16 cellular contexts compared by ENCODE assay signal in genomic region chr6:123913858-123914257, GRCh38.
DNase-seq lines count a peak whose midpoint lies in the region; ATAC-seq, FAIRE-seq and TF ChIP-seq lines count a peak whose summit lies in the region.
"Had no signal": no experiment of that assay in that cellular context is flagged by ENCODE, and none has a peak within 500 bp of the region (broad histone marks: within the 10 kb centered on the region; RNA-seq: fewer than 3 reads in every experiment).

No MANE protein-coding gene starts in this region.

- H3K27me3 ChIP-seq in GM23338 (ENCODE audit: insufficient read depth): no peaks in the 10 kb centered on the region
- no peaks in the 10 kb centered on the region for H3K27me3 ChIP-seq in mesenchymal stem cell (ENCODE audit: control insufficient read depth in 1 of 2, insufficient read depth in 1 of 2, low read length in 2 of 2)
- H3K27me3 ChIP-seq: BLaER1 treated with 17β-estradiol and CSF1 and Interleukin-3, amounts not matched to agents 10 nM and 100 nM had no signal

- no peak overlapping the region for H3K4me2 ChIP-seq in GM23338
- H3K4me2 ChIP-seq in mesenchymal stem cell (ENCODE audit: low read length, poor library complexity, severe bottlenecking): no peak overlapping the region
- H3K4me2 ChIP-seq: BLaER1 treated with 17β-estradiol and CSF1 and Interleukin-3, amounts not matched to agents 10 nM and 100 nM had no signal

- H3K9me3 ChIP-seq in mesenchymal stem cell (ENCODE audit: control insufficient read depth, low read length): no peaks in the 10 kb centered on the region
- H3K9me3 ChIP-seq: BLaER1 treated with 17β-estradiol and CSF1 and Interleukin-3, amounts not matched to agents 10 nM and 100 nM had no signal

- no peak for FAIRE-seq in H54 (lab: Jason Lieb, UNC)
- FAIRE-seq: A204.1 had no signal

- no peaks in the 10 kb centered on the region for H4K20me1 ChIP-seq in GM23338 (replicated peaks; ENCODE audit: insufficient read depth)
- H4K20me1 ChIP-seq: BLaER1 treated with 17β-estradiol and CSF1 and Interleukin-3, amounts not matched to agents 10 nM and 100 nM had no signal

- H2BK15ac ChIP-seq in mesenchymal stem cell (ENCODE audit: low read depth, poor library complexity, severe bottlenecking): no peak overlapping the region

- H3K9me2 ChIP-seq in GM23338 (ENCODE audit: insufficient read depth): no peaks in the 10 kb centered on the region

- no peak for TF ChIP-seq CTCF in GM23338 (conservative IDR thresholded peaks at IDR 0.05; ENCODE audit: low read depth in 2 of 2)
- TF ChIP-seq CTCF in epithelial cell of esophagus (IDR thresholded peaks at IDR 0.05; ENCODE audit: insufficient read depth, low read depth, low read length, missing control alignments): no peak

- H3K4me1 Mint-ChIP-seq in GM23338: no peaks in the 10 kb centered on the region

- no peak overlapping the region for H4K8ac ChIP-seq in mesenchymal stem cell (ENCODE audit: low read length)

- DNase-seq in GM23338 (ENCODE audit: low spot score) (no peak), amniotic epithelial cell (ENCODE audit: low read depth) (peak; percentile 58), epithelial cell of esophagus (ENCODE audit: low read depth) (peak; percentile 13), mesenchymal stem cell (peak; percentile 11), HT-29 (ENCODE audit: low spot score) (no peak), T-helper 1 cell (no peak), H54 (ENCODE audit: insufficient read length, low spot score) (no peak)
- DNase-seq in stimulated activated CD4-positive, alpha-beta T cell treated with anti-CD3 and anti-CD28 coated beads, Interleukin-15, amount 100 ng/mL, for 24 hours: no peak
- DNase-seq: DMS79 treated with DMSO at 0.1 percent for 48 hours; GOT3; Karpas-422; NCI-H187; NK-92 treated with Interleukin-12 subunit alpha and Interleukin-12 subunit beta, amount 100 ng/mL, for 24 hours; RPMI8226 had no signal

- H3K36me3 Mint-ChIP-seq in GM23338 (ENCODE audit: low read depth): no peaks in the 10 kb centered on the region

- H3K4me3 Mint-ChIP-seq in GM23338: no peak overlapping the region

- H3K23ac ChIP-seq in mesenchymal stem cell (ENCODE audit: low read length in 2 of 2): no peak overlapping the region

- 100% methylated on average over 1 of the region's 1 CpG for WGBS in mesenchymal stem cell

- no peak overlapping the region for H3K27ac ChIP-seq in GM23338 (ENCODE audit: low read depth)
- no peak overlapping the region for H3K27ac ChIP-seq in mesenchymal stem cell (ENCODE audit: low read length, poor library complexity, severe bottlenecking)
- H3K27ac ChIP-seq: BLaER1 treated with 17β-estradiol and CSF1 and Interleukin-3, amounts not matched to agents 10 nM and 100 nM had no signal

- H2AFZ ChIP-seq in GM23338: peak overlapping the region; percentile 66; the same call in 1 of the 2 replicates
- H2AFZ ChIP-seq in mesenchymal stem cell (ENCODE audit: low read depth, low read length): no peak overlapping the region

- no peaks in the 10 kb centered on the region for H3K4me1 ChIP-seq in GM23338 (ENCODE audit: insufficient read depth)
- H3K4me1 ChIP-seq in mesenchymal stem cell (ENCODE audit: control insufficient read depth, insufficient read depth, low read depth, low read length): no peaks in the 10 kb centered on the region
- H3K4me1 ChIP-seq: BLaER1 treated with 17β-estradiol and CSF1 and Interleukin-3, amounts not matched to agents 10 nM and 100 nM had no signal

- H3K27ac Mint-ChIP-seq in GM23338: no peak overlapping the region

- peaks cover 2% of the 10 kb centered on the region for H3K27me3 Mint-ChIP-seq in GM23338 (ENCODE audit: insufficient read depth, low read depth, poor library complexity)

- no peak overlapping the region for H3K14ac ChIP-seq in mesenchymal stem cell (ENCODE audit: low read length in 2 of 2)

- H3K4me3 ChIP-seq in GM23338: no peak overlapping the region
- no peak overlapping the region for H3K4me3 ChIP-seq in epithelial cell of esophagus (ENCODE audit: low read length)
- no peak overlapping the region for H3K4me3 ChIP-seq in mesenchymal stem cell (ENCODE audit: insufficient read depth in 1 of 2, low read depth in 1 of 2, low read length in 2 of 2)
- H3K4me3 ChIP-seq: BLaER1 treated with 17β-estradiol and CSF1 and Interleukin-3, amounts not matched to agents 10 nM and 100 nM had no signal

- no peak overlapping the region for H3K9ac ChIP-seq in mesenchymal stem cell (ENCODE audit: low read length)
- H3K9ac ChIP-seq: BLaER1 treated with 17β-estradiol and CSF1 and Interleukin-3, amounts not matched to agents 10 nM and 100 nM had no signal

- H3K9me3 Mint-ChIP-seq in GM23338: no peaks in the 10 kb centered on the region

- no peaks in the 10 kb centered on the region for H3F3A ChIP-seq in GM23338 (replicated peaks; ENCODE audit: low read depth)

- no peak overlapping the region for H2AK5ac ChIP-seq in mesenchymal stem cell (ENCODE audit: low read length, severe bottlenecking)

- H4K91ac ChIP-seq in mesenchymal stem cell (ENCODE audit: low read length): no peak overlapping the region

- H3K18ac ChIP-seq in mesenchymal stem cell (ENCODE audit: low read depth in 1 of 2, low read length in 2 of 2): no peak overlapping the region

- H3K4ac ChIP-seq in mesenchymal stem cell (ENCODE audit: low read depth in 1 of 2, low read length in 2 of 2): no peak overlapping the region

- H3K36me3 ChIP-seq in GM23338 (ENCODE audit: insufficient read depth) (no peaks in the 10 kb centered on the region), mesenchymal stem cell (ENCODE audit: control insufficient read depth in 1 of 2, insufficient read depth in 2 of 2, low read depth in 1 of 2, low read length in 2 of 2) (no peaks in the 10 kb centered on the region)
- H3K36me3 ChIP-seq: BLaER1 treated with 17β-estradiol and CSF1 and Interleukin-3, amounts not matched to agents 10 nM and 100 nM had no signal

- no peak for ATAC-seq in GM23338

- H3K79me2 ChIP-seq in GM23338 (replicated peaks; ENCODE audit: insufficient read depth): no peaks in the 10 kb centered on the region

- no peaks in the 10 kb centered on the region for H3K79me1 ChIP-seq in mesenchymal stem cell (replicated peaks; ENCODE audit: low read length, poor library complexity, severe bottlenecking)

- no peak overlapping the region for H2BK120ac ChIP-seq in mesenchymal stem cell (ENCODE audit: low read depth, low read length)

- TF ChIP-seq POLR2A in H54 (IDR thresholded peaks at IDR 0.05; ENCODE audit: low read depth, low read length): no peak

- H2BK12ac ChIP-seq in mesenchymal stem cell (ENCODE audit: low read length in 2 of 2): no peak overlapping the region

- H2BK5ac ChIP-seq in mesenchymal stem cell (ENCODE audit: low read depth, low read length, poor library complexity, severe bottlenecking): no peak overlapping the region

TF ChIP-seq in GM23338, 12 proteins besides CTCF, POLR2A, EP300 and RAD21 (continues in another document):
- TF ChIP-seq POLR2AphosphoS5 (IDR thresholded peaks at IDR 0.05; ENCODE audit: low read depth) (no peak), NANOG (IDR thresholded peaks at IDR 0.05; ENCODE audit: borderline replicate concordance) (no peak), EZH2phosphoT487 (IDR thresholded peaks at IDR 0.05; ENCODE audit: unreplicated experiment) (no peak)

Comparison
In these comparisons a context has a peak if more than half of its experiments do, and no peak if none do; other contexts are left out.
1. DNase-seq: peak in amniotic epithelial cell (single experiment), epithelial cell of esophagus (single experiment) and mesenchymal stem cell (single experiment); none in GM23338 (single experiment), HT-29 (single experiment), T-helper 1 cell (0 of 5), H54 (single experiment) and stimulated activated CD4-positive, alpha-beta T cell treated with anti-CD3 and anti-CD28 coated beads, Interleukin-15, amount 100 ng/mL, for 24 hours (single experiment).